1 cellular context compared by ENCODE assay signal in the genomic region with DNA sequence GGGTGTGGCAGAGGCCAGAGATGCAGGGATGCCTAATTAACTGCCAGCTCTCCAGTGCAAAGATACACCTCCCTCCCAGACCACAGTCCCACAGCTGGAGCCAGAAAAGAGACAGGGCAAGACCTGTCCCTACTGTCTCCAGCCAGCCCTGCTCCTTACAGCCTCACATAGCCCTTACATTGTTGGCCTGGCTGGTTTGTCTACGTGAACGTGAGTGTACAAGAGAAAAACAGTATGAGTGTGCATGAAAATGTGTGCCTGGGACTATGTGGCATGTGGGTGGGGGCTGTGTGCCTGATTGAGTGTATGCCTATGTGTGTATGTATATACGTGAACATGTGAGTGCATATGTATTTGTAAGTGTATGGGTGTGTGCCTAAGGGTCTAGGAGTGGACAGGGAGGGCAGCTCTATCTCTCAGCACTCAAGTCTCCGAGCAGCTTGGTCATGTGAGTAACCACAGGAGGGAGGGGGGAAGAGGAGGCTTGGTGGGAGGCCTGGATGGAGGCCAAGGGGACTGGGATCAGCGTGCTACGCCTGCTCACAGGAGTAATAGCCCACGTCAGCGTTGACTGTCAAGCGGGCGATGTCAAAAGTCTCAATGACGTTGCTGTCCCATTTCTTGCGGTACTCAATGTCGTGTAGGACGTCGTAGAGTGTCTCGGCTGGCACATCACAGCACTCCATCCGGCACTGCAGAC.
TF ChIP-seq lines count a peak whose summit lies in the region.

No MANE protein-coding gene starts in this region.

TF ChIP-seq in K562, 482 proteins besides CTCF, POLR2A, EP300 and RAD21 (continued from another document and continues in another):
- TF ChIP-seq, protein P1, sequence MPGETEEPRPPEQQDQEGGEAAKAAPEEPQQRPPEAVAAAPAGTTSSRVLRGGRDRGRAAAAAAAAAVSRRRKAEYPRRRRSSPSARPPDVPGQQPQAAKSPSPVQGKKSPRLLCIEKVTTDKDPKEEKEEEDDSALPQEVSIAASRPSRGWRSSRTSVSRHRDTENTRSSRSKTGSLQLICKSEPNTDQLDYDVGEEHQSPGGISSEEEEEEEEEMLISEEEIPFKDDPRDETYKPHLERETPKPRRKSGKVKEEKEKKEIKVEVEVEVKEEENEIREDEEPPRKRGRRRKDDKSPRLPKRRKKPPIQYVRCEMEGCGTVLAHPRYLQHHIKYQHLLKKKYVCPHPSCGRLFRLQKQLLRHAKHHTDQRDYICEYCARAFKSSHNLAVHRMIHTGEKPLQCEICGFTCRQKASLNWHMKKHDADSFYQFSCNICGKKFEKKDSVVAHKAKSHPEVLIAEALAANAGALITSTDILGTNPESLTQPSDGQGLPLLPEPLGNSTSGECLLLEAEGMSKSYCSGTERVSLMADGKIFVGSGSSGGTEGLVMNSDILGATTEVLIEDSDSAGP (CRISPR knock-in tag; IDR thresholded peaks at IDR 0.05), result peak; percentile 44; the same call in 1 of the 2 replicates
- TF ChIP-seq, protein P2, sequence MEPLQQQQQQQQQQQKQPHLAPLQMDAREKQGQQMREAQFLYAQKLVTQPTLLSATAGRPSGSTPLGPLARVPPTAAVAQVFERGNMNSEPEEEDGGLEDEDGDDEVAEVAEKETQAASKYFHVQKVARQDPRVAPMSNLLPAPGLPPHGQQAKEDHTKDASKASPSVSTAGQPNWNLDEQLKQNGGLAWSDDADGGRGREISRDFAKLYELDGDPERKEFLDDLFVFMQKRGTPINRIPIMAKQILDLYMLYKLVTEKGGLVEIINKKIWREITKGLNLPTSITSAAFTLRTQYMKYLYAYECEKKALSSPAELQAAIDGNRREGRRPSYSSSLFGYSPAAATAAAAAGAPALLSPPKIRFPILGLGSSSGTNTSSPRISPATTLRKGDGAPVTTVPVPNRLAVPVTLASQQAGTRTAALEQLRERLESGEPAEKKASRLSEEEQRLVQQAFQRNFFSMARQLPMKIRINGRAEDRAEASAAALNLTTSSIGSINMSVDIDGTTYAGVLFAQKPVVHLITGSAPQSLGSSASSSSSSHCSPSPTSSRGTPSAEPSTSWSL (CRISPR knock-in tag; IDR thresholded peaks at IDR 0.05; ENCODE audit: borderline replicate concordance), result no peak
- no peak for TF ChIP-seq HSF4 (CRISPR knock-in tag; IDR thresholded peaks at IDR 0.05; ENCODE audit: borderline replicate concordance)
- TF ChIP-seq, protein P3, sequence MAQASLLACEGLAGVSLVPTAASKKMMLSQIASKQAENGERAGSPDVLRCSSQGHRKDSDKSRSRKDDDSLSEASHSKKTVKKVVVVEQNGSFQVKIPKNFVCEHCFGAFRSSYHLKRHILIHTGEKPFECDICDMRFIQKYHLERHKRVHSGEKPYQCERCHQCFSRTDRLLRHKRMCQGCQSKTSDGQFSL (CRISPR knock-in tag; IDR thresholded peaks at IDR 0.05), result 0 out of 2 replicates have a peak, but pooled peaks have one; percentile 4
- TF ChIP-seq, protein P3 (tag; IDR thresholded peaks at IDR 0.05), result no peak
- TF ChIP-seq EGR1 (conservative IDR thresholded peaks at IDR 0.05), result peak; percentile 42
- no peak for TF ChIP-seq ZBTB34 (CRISPR knock-in tag; IDR thresholded peaks at IDR 0.05)
- no peak for TF ChIP-seq ZFX (CRISPR knock-in tag; IDR thresholded peaks at IDR 0.05)
- peak in 1 of 2 experiments; percentile 90; a peak in 2 of 4 replicates for TF ChIP-seq MLLT1 (IDR thresholded peaks at IDR 0.05)
- TF ChIP-seq CBX3 (IDR thresholded peaks at IDR 0.05; ENCODE audit: borderline replicate concordance in 1 of 2, low read length in 2 of 2), result 0 out of 3 replicates have a peak, but pooled peaks of 1 of the 2 experiments have one; percentile 50
- TF ChIP-seq PRDM10 (IDR thresholded peaks at IDR 0.05; ENCODE audit: partially characterized antibody), result peak; percentile 14
- TF ChIP-seq SREBF2 (CRISPR knock-in tag; IDR thresholded peaks at IDR 0.05), result no peak
- TF ChIP-seq ZNF778 (CRISPR knock-in tag; IDR thresholded peaks at IDR 0.05), result no peak
- TF ChIP-seq ELF4 (CRISPR knock-in tag; IDR thresholded peaks at IDR 0.05), result peak; percentile 19; the same call in 1 of the 2 replicates
- TF ChIP-seq SIN3B (IDR thresholded peaks at IDR 0.05; ENCODE audit: low read depth), result no peak
- TF ChIP-seq, protein P4, sequence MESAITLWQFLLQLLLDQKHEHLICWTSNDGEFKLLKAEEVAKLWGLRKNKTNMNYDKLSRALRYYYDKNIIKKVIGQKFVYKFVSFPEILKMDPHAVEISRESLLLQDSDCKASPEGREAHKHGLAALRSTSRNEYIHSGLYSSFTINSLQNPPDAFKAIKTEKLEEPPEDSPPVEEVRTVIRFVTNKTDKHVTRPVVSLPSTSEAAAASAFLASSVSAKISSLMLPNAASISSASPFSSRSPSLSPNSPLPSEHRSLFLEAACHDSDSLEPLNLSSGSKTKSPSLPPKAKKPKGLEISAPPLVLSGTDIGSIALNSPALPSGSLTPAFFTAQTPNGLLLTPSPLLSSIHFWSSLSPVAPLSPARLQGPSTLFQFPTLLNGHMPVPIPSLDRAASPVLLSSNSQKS (CRISPR knock-in tag; IDR thresholded peaks at IDR 0.05), result no peak
- no peak for TF ChIP-seq PBX2 (CRISPR knock-in tag; IDR thresholded peaks at IDR 0.05; ENCODE audit: low read depth)
- TF ChIP-seq PBX2 (tag; conservative IDR thresholded peaks at IDR 0.05; ENCODE audit: low read depth), result peak; percentile 79
- no peak for TF ChIP-seq ARID2 (IDR thresholded peaks at IDR 0.05)
- peak; percentile 86 to 97 for TF ChIP-seq MAZ (CRISPR knock-in tag; conservative IDR thresholded peaks at IDR 0.05 in 1 of 2, IDR thresholded peaks at IDR 0.05 in 1 of 2)
- TF ChIP-seq ZNF274 (IDR thresholded peaks at IDR 0.05; ENCODE audit: borderline replicate concordance, low read depth, low read length), result no peak
- TF ChIP-seq RBM15 (IDR thresholded peaks at IDR 0.05; ENCODE audit: insufficient read depth, low read length), result no peak
- peak; percentile 77 for TF ChIP-seq USF2 (CRISPR knock-in tag; IDR thresholded peaks at IDR 0.05)
- peak in 1 of 2 experiments; percentile 74; a peak in 1 of 4 replicates for TF ChIP-seq TEAD1 (CRISPR knock-in tag; IDR thresholded peaks at IDR 0.05)
- TF ChIP-seq, protein P5, sequence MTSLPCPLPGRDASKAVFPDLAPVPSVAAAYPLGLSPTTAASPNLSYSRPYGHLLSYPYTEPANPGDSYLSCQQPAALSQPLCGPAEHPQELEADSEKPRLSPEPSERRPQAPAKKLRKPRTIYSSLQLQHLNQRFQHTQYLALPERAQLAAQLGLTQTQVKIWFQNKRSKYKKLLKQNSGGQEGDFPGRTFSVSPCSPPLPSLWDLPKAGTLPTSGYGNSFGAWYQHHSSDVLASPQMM (CRISPR knock-in tag; IDR thresholded peaks at IDR 0.05), result no peak
- no peak; the same call in 1 of the 2 replicates for TF ChIP-seq GABPA (tag; conservative IDR thresholded peaks at IDR 0.05; ENCODE audit: low read depth)
- TF ChIP-seq TFAM (CRISPR knock-in tag; conservative IDR thresholded peaks at IDR 0.05), result no peak
- TF ChIP-seq RAD51 (IDR thresholded peaks at IDR 0.05; ENCODE audit: borderline replicate concordance, low read depth), result peak; percentile 63
- no peak for TF ChIP-seq ZNF696 (CRISPR knock-in tag; conservative IDR thresholded peaks at IDR 0.05)
- TF ChIP-seq ETV1 (tag; conservative IDR thresholded peaks at IDR 0.05; ENCODE audit: low read depth), result peak; percentile 43; the same call in 1 of the 2 replicates
- peak; percentile 90; the same call in 1 of the 2 replicates for TF ChIP-seq HDGF (IDR thresholded peaks at IDR 0.05)
- no peak for TF ChIP-seq ZKSCAN1 (IDR thresholded peaks at IDR 0.05; ENCODE audit: low read depth, low read length)
- TF ChIP-seq CBFA2T2 (conservative IDR thresholded peaks at IDR 0.05), result peak; percentile 41; the same call in 1 of the 2 replicates
- peak; percentile 60; the same call in 1 of the 2 replicates for TF ChIP-seq ZBTB12 (CRISPR knock-in tag; IDR thresholded peaks at IDR 0.05)
